Comparison of ENCODE assay signal across 16 cellular contexts in genomic region chr7:46461334-46461777, GRCh38.
DNase-seq lines count a peak whose midpoint lies in the region; ATAC-seq, FAIRE-seq and TF ChIP-seq lines count a peak whose summit lies in the region.
"Had no signal": no experiment of that assay in that cellular context is flagged by ENCODE, and none has a peak within 500 bp of the region (broad histone marks: within the 10 kb centered on the region; RNA-seq: fewer than 3 reads in every experiment).

No MANE protein-coding gene starts in this region.

- H3K36me3 Mint-ChIP-seq in type B pancreatic cell = no peaks in the 10 kb centered on the region

- H3K9me3 Mint-ChIP-seq in type B pancreatic cell = peaks cover 23% of the 10 kb centered on the region

- H3K9me3 ChIP-seq in HepG2 (ENCODE audit: low read length) (peaks cover 74% of the 10 kb centered on the region), right lobe of liver (peaks cover 0 to 3% (median 0%) of the 10 kb centered on the region in 4 donors)

- 16% methylated on average over 3 of the region's 3 CpGs for WGBS in HepG2 (ENCODE audit: low lambda C conversion rate)
- WGBS in right lobe of liver (ENCODE audit: insufficient coverage, low coverage, low lambda C conversion rate, missing lambda C conversion rate) = 84% methylated on average over 3 of the region's 3 CpGs

- H4K20me1 ChIP-seq in HepG2 (ENCODE audit: insufficient read depth, low read length) = no peaks in the 10 kb centered on the region

- no peaks in the 10 kb centered on the region for H3K27me3 Mint-ChIP-seq in type B pancreatic cell

- TF ChIP-seq EP300 in HepG2 (IDR thresholded peaks at IDR 0.05; ENCODE audit: low read depth in 2 of 2, low read length in 2 of 2) (no peak), HepG2 (CRISPR knock-in tag; IDR thresholded peaks at IDR 0.05; ENCODE audit: borderline replicate concordance) (no peak)

- DNase-seq in HepG2 (ENCODE audit: low spot score) = no peak
- no peak for DNase-seq in right lobe of liver
- peak; percentile 94 for DNase-seq in amniotic epithelial cell (ENCODE audit: low read depth)
- peak; percentile 70 for DNase-seq in fibroblast of the aortic adventitia (ENCODE audit: low read depth)
- no peak for DNase-seq in type B pancreatic cell (ENCODE audit: extremely low spot score, unreplicated experiment)
- no peak for DNase-seq in HEK293T (ENCODE audit: extremely low spot score)
- no peak for DNase-seq in substantia nigra (lab: John Stamatoyannopoulos, UW)
- no peak for DNase-seq in NCI-H1092 treated with DMSO at 0.1 percent for 48 hours (lab: John Stamatoyannopoulos, UW)
- DNase-seq: 8988T, Calu3, HCEC 1CT, NCI-H1048, NCI-H345, NCI-H69, PC-3 had no signal

- H3K27me3 ChIP-seq in HepG2 (ENCODE audit: control insufficient read depth in 1 of 2, insufficient read depth in 2 of 2, low read length in 2 of 2) (no peaks in the 10 kb centered on the region; a peak in 1 of 5 replicates), right lobe of liver (no peaks in the 10 kb centered on the region)

- no peak for TF ChIP-seq RAD21 in HepG2 (CRISPR knock-in tag; IDR thresholded peaks at IDR 0.05)

- no peak overlapping the region for H2AFZ ChIP-seq in HepG2 (ENCODE audit: low read length)

- no peak overlapping the region for H3K4me3 ChIP-seq in HepG2 (replicated peaks in 1 of 3; ENCODE audit: insufficient read depth in 1 of 3, low read depth in 2 of 3, low read length in 3 of 3)
- H3K4me3 ChIP-seq in right lobe of liver = no peak overlapping the region
- no peak overlapping the region for H3K4me3 ChIP-seq in fibroblast of the aortic adventitia (ENCODE audit: low read depth, low read length)

- no TSS peak for BruUV-seq in HepG2 (replicated peaks; lab: Mats Ljungman, UMichigan)

- POLR2A ChIA-PET in HepG2 (lab: Yijun Ruan, JAX) = no interaction called here
- POLR2A ChIA-PET in HEK293T (lab: Yijun Ruan, JAX) = no interaction called here

- H3K4me3 Mint-ChIP-seq in type B pancreatic cell = no peak overlapping the region

- no peak for TF ChIP-seq POLR2A in HepG2 (IDR thresholded peaks at IDR 0.05; ENCODE audit: insufficient read depth in 1 of 2, low read depth in 2 of 2, low read length in 2 of 2)
- no peak for TF ChIP-seq POLR2A in right lobe of liver (IDR thresholded peaks at IDR 0.05)

- peak overlapping the region; percentile 75 for H3K27ac Mint-ChIP-seq in type B pancreatic cell

- H3K9ac ChIP-seq in HepG2 (ENCODE audit: insufficient read depth, low read depth, low read length) = no peak overlapping the region

- intact Hi-C loops in HepG2 (cut with micrococcal nuclease; ENCODE audit: unreplicated experiment) (no loop called here), right lobe of liver (cut with DNase I) (no loop called here)

- in situ Hi-C loops in HepG2 (cut with HindIII; ENCODE audit: extremely low pct_ligation_motif_present, low pct_unique_long_range_greater_than_20kb) = no loop called here

- no peak for ATAC-seq in HepG2
- no peak for ATAC-seq in right lobe of liver
- ATAC-seq: PC-3 had no signal

- CTCF ChIA-PET in HepG2 (lab: Yijun Ruan, JAX; ENCODE audit: low intra/inter-chr PET ratio, low total read pairs) (no interaction called here), HEK293T (lab: Yijun Ruan, JAX) (no interaction called here)

- no peaks in the 10 kb centered on the region for H3K79me2 ChIP-seq in HepG2 (ENCODE audit: insufficient read depth, low read length)

- H3K4me1 Mint-ChIP-seq in type B pancreatic cell (ENCODE audit: unreplicated experiment) = no peaks in the 10 kb centered on the region

- TF ChIP-seq CTCF in HepG2 (CRISPR knock-in tag; IDR thresholded peaks at IDR 0.05) (no peak), right lobe of liver (IDR thresholded peaks at IDR 0.05) (no peak), fibroblast of the aortic adventitia (IDR thresholded peaks at IDR 0.05; ENCODE audit: insufficient read depth, low read length) (no peak), type B pancreatic cell (conservative IDR thresholded peaks at IDR 0.05) (no peak)

- H3K27ac ChIP-seq in HepG2 (ENCODE audit: extremely low read length, insufficient read depth, low read length) = no peak overlapping the region
- H3K27ac ChIP-seq in right lobe of liver = no peak overlapping the region
- H3K27ac ChIP-seq in substantia nigra (ENCODE audit: low read depth, low read length, poor library complexity, severe bottlenecking) = no peak overlapping the region

- H3K4me2 ChIP-seq in HepG2 (ENCODE audit: low read depth, low read length) = no peak overlapping the region

- FAIRE-seq in HepG2 (lab: Jason Lieb, UNC) = no peak
- FAIRE-seq: GM12892 had no signal

- H3K36me3 ChIP-seq in HepG2 (replicated peaks in 1 of 2; ENCODE audit: control insufficient read depth in 1 of 2, insufficient read depth in 2 of 2, low read length in 2 of 2) = no peaks in the 10 kb centered on the region
- H3K36me3 ChIP-seq in right lobe of liver = no peaks in the 10 kb centered on the region

- H3K4me1 ChIP-seq in HepG2 (ENCODE audit: insufficient read depth, low read length) = no peaks in the 10 kb centered on the region
- no peaks in the 10 kb centered on the region for H3K4me1 ChIP-seq in right lobe of liver

TF ChIP-seq in HepG2, 621 proteins besides CTCF, POLR2A, EP300 and RAD21 (continues in another document):
- TF ChIP-seq GPBP1L1 (CRISPR knock-in tag; IDR thresholded peaks at IDR 0.05) (no peak), MNT (IDR thresholded peaks at IDR 0.05) (peak; percentile 47), ZSCAN25 (CRISPR knock-in tag; IDR thresholded peaks at IDR 0.05) (no peak)

TF ChIP-seq in HEK293T, 16 proteins besides CTCF, POLR2A, EP300 and RAD21:
- TF ChIP-seq FOXM1 (IDR thresholded peaks at IDR 0.05; ENCODE audit: borderline replicate concordance) = no peak
- no peak for TF ChIP-seq BHLHE40 (IDR thresholded peaks at IDR 0.05; ENCODE audit: borderline replicate concordance)
- TF ChIP-seq FOXK2 (IDR thresholded peaks at IDR 0.05) = no peak
TF ChIP-seq in HEK293T: peak in this region for 0.

Comparison
In these comparisons a context has a peak if more than half of its experiments do, and no peak if none do; other contexts are left out.
1. DNase-seq: peak in amniotic epithelial cell (single experiment) and fibroblast of the aortic adventitia (single experiment); none in HepG2 (single experiment), right lobe of liver (0 of 3), type B pancreatic cell (single experiment), HEK293T (single experiment), substantia nigra (0 of 49) and NCI-H1092 treated with DMSO at 0.1 percent for 48 hours (single experiment).